1 cellular context compared by ENCODE assay signal in the genomic region with DNA sequence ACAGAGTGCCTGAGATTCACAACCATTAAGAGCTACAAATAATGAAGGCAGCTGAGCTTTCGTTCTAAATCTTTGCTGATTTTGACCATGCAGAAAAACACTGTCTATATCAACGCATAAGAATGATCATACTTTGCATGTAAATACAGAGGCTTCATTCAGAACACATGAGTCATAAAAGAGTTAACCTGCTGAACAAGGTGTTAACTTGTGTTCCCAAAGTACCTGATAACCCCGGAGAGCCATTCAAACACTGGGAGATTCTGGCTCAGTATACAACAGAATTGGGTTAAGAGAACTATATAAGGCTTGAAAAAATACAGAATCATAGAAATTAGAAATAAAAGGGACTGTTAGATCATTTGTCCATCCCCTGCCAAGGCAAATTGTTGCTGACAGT.
TF ChIP-seq lines count a peak whose summit lies in the region.

No MANE protein-coding gene starts in this region.

TF ChIP-seq in GM23338, 12 proteins besides CTCF, POLR2A, EP300 and RAD21 (continued from another document):
- TF ChIP-seq, protein P1, sequence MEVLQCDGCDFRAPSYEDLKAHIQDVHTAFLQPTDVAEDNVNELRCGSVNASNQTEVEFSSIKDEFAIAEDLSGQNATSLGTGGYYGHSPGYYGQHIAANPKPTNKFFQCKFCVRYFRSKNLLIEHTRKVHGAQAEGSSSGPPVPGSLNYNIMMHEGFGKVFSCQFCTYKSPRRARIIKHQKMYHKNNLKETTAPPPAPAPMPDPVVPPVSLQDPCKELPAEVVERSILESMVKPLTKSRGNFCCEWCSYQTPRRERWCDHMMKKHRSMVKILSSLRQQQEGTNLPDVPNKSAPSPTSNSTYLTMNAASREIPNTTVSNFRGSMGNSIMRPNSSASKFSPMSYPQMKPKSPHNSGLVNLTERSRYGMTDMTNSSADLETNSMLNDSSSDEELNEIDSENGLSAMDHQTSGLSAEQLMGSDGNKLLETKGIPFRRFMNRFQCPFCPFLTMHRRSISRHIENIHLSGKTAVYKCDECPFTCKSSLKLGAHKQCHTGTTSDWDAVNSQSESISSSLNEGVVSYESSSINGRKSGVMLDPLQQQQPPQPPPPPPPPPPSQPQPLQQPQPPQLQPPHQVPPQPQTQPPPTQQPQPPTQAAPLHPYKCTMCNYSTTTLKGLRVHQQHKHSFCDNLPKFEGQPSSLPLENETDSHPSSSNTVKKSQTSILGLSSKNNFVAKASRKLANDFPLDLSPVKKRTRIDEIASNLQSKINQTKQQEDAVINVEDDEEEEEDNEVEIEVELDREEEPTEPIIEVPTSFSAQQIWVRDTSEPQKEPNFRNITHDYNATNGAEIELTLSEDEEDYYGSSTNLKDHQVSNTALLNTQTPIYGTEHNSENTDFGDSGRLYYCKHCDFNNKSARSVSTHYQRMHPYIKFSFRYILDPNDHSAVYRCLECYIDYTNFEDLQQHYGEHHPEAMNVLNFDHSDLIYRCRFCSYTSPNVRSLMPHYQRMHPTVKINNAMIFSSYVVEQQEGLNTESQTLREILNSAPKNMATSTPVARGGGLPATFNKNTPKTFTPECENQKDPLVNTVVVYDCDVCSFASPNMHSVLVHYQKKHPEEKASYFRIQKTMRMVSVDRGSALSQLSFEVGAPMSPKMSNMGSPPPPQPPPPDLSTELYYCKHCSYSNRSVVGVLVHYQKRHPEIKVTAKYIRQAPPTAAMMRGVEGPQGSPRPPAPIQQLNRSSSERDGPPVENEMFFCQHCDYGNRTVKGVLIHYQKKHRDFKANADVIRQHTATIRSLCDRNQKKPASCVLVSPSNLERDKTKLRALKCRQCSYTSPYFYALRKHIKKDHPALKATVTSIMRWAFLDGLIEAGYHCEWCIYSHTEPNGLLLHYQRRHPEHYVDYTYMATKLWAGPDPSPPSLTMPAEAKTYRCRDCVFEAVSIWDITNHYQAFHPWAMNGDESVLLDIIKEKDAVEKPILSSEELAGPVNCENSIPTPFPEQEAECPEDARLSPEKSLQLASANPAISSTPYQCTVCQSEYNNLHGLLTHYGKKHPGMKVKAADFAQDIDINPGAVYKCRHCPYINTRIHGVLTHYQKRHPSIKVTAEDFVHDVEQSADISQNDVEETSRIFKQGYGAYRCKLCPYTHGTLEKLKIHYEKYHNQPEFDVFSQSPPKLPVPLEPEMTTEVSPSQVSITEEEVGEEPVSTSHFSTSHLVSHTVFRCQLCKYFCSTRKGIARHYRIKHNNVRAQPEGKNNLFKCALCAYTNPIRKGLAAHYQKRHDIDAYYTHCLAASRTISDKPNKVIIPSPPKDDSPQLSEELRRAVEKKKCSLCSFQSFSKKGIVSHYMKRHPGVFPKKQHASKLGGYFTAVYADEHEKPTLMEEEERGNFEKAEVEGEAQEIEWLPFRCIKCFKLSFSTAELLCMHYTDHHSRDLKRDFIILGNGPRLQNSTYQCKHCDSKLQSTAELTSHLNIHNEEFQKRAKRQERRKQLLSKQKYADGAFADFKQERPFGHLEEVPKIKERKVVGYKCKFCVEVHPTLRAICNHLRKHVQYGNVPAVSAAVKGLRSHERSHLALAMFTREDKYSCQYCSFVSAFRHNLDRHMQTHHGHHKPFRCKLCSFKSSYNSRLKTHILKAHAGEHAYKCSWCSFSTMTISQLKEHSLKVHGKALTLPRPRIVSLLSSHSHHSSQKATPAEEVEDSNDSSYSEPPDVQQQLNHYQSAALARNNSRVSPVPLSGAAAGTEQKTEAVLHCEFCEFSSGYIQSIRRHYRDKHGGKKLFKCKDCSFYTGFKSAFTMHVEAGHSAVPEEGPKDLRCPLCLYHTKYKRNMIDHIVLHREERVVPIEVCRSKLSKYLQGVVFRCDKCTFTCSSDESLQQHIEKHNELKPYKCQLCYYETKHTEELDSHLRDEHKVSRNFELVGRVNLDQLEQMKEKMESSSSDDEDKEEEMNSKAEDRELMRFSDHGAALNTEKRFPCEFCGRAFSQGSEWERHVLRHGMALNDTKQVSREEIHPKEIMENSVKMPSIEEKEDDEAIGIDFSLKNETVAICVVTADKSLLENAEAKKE (CRISPR knock-in tag; IDR thresholded peaks at IDR 0.05), result no peak
- no peak for TF ChIP-seq ZNF331 (CRISPR knock-in tag; IDR thresholded peaks at IDR 0.05; ENCODE audit: low read depth)
- no peak for TF ChIP-seq POLR2AphosphoS5 (IDR thresholded peaks at IDR 0.05; ENCODE audit: low read depth)
- TF ChIP-seq, protein P2, sequence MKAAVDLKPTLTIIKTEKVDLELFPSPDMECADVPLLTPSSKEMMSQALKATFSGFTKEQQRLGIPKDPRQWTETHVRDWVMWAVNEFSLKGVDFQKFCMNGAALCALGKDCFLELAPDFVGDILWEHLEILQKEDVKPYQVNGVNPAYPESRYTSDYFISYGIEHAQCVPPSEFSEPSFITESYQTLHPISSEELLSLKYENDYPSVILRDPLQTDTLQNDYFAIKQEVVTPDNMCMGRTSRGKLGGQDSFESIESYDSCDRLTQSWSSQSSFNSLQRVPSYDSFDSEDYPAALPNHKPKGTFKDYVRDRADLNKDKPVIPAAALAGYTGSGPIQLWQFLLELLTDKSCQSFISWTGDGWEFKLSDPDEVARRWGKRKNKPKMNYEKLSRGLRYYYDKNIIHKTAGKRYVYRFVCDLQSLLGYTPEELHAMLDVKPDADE (IDR thresholded peaks at IDR 0.05), result no peak
- TF ChIP-seq CREB1 (CRISPR knock-in tag; IDR thresholded peaks at IDR 0.05; ENCODE audit: low read depth), result no peak
- TF ChIP-seq ZNF114 (CRISPR knock-in tag; IDR thresholded peaks at IDR 0.05), result no peak
